22 cellular contexts compared by ENCODE assay signal in genomic region chr1:186275818-186276217, GRCh38. TPM values are rescaled to one million over a fixed set of nuclear protein-coding genes. Genes with fewer than 3 reads are reported as not detected.
DNase-seq lines count a peak whose midpoint lies in the region; ATAC-seq lines count a peak whose summit lies in the region.
"Had no signal": no experiment of that assay in that cellular context is flagged by ENCODE, and none has a peak within 500 bp of the region (broad histone marks: within the 10 kb centered on the region; RNA-seq: fewer than 3 reads in every experiment).

No MANE protein-coding gene starts in this region.

- no peak overlapping the region for H3K4me3 ChIP-seq in SK-N-MC
- H3K4me3 ChIP-seq: BLaER1 treated with 17β-estradiol and CSF1 and Interleukin-3, amounts not matched to agents 10 nM and 100 nM; MG63 had no signal

- DNase-seq in AG08395 (ENCODE audit: low spot score) (peak; percentile 9), AG20443 (ENCODE audit: low spot score) (peak; percentile 42), SK-N-MC (ENCODE audit: low read depth, low spot score) (no peak), left lobe of liver (ENCODE audit: low spot score) (no peak), AG08396 (ENCODE audit: low spot score) (no peak), NCI-H748 treated with DMSO at 0.1 percent for 48 hours (lab: John Stamatoyannopoulos, UW) (no peak)
- DNase-seq: AML-193; CD4-positive, alpha-beta T cell; DMS53; H9; KBM-7; MG63; NCI-H1694; NCI-H2081; NCI-H2227 treated with DMSO at 0.1 percent for 48 hours; NCI-H526 treated with DMSO at 0.1 percent for 48 hours; SHP77 treated with DMSO at 0.1 percent for 48 hours had no signal

- no peaks in the 10 kb centered on the region for H3K9me3 ChIP-seq in SK-N-MC (ENCODE audit: low read depth, low read length)
- H3K9me3 ChIP-seq: BLaER1 treated with 17β-estradiol and CSF1 and Interleukin-3, amounts not matched to agents 10 nM and 100 nM; MG63 had no signal

- ATAC-seq in left lobe of liver (peak; percentile 80), HG03442 (IDR thresholded peaks at IDR 0.05; ENCODE audit: unreplicated experiment) (no peak)
- ATAC-seq: Panc1 had no signal

- H3K9ac ChIP-seq in SK-N-MC (ENCODE audit: insufficient read length): peak overlapping the region; percentile 17
- H3K9ac ChIP-seq: BLaER1 treated with 17β-estradiol and CSF1 and Interleukin-3, amounts not matched to agents 10 nM and 100 nM had no signal

- H3K27ac ChIP-seq in SK-N-MC: no peak overlapping the region
- H3K27ac ChIP-seq: BLaER1 treated with 17β-estradiol and CSF1 and Interleukin-3, amounts not matched to agents 10 nM and 100 nM had no signal

- no peaks in the 10 kb centered on the region for H3K36me3 ChIP-seq in SK-N-MC (ENCODE audit: insufficient read depth, low read length)
- H3K36me3 ChIP-seq: BLaER1 treated with 17β-estradiol and CSF1 and Interleukin-3, amounts not matched to agents 10 nM and 100 nM; MG63 had no signal

RNA-seq across cellular contexts. Expression of gene PRG4, which starts 20.3 kb away (rescaled TPM):
- 121 TPM for total RNA-seq in left lobe of liver
- total RNA-seq: Daoy, G401 had no signal

Comparison
In these comparisons a context has a peak if more than half of its experiments do, and no peak if none do; other contexts are left out.
1. DNase-seq: peak in AG08395 (single experiment) and AG20443 (single experiment); none in SK-N-MC (single experiment), left lobe of liver (single experiment), AG08396 (single experiment) and NCI-H748 treated with DMSO at 0.1 percent for 48 hours (single experiment).